16 cellular contexts compared by ENCODE assay signal in genomic region chr11:92510591-92510990, GRCh38.
DNase-seq lines count a peak whose midpoint lies in the region; ATAC-seq and TF ChIP-seq lines count a peak whose summit lies in the region.
"Had no signal": no experiment of that assay in that cellular context is flagged by ENCODE, and none has a peak within 500 bp of the region (broad histone marks: within the 10 kb centered on the region; RNA-seq: fewer than 3 reads in every experiment).

No MANE protein-coding gene starts in this region.

- H4K20me1 ChIP-seq in GM23338 (replicated peaks; ENCODE audit: insufficient read depth): no peaks in the 10 kb centered on the region

- ATAC-seq in GM23338 (no peak; the same call in 2 of the 3 replicates), GM21526 (IDR thresholded peaks at IDR 0.05; ENCODE audit: low FRiP score, unreplicated experiment) (no peak)
- ATAC-seq: K562 had no signal

- 0 out of 2 replicates have a peak, but pooled peaks cover under 1% of the 10 kb centered on the region for H3K9me2 ChIP-seq in GM23338 (ENCODE audit: insufficient read depth)

- H3K9me3 ChIP-seq in HUES64 (ENCODE audit: insufficient read depth, low read depth, low read length) (no peaks in the 10 kb centered on the region), endodermal cell (ENCODE audit: control insufficient read depth, low read length) (no peaks in the 10 kb centered on the region), right atrium auricular region (no peaks in the 10 kb centered on the region), uterus (no peaks in the 10 kb centered on the region)
- H3K9me3 ChIP-seq: Caco-2, HAP-1 had no signal

- H3K4me1 ChIP-seq in GM23338 (ENCODE audit: insufficient read depth) (peaks cover 47% of the 10 kb centered on the region), HUES64 (ENCODE audit: insufficient read depth, low read length) (peaks cover 38% of the 10 kb centered on the region), endodermal cell (ENCODE audit: control insufficient read depth, insufficient read depth, low read length) (no peaks in the 10 kb centered on the region), right atrium auricular region (no peaks in the 10 kb centered on the region), uterus (no peaks in the 10 kb centered on the region)
- H3K4me1 ChIP-seq: Caco-2 had no signal

- no peak overlapping the region for H2AFZ ChIP-seq in GM23338

- H3K4me3 ChIP-seq in GM23338 (no peak overlapping the region), HUES64 (ENCODE audit: low read length) (no peak overlapping the region), endodermal cell (ENCODE audit: low read length) (no peak overlapping the region), right atrium auricular region (no peak overlapping the region), uterus (no peak overlapping the region)
- H3K4me3 ChIP-seq: HAP-1, K562 had no signal

- intact Hi-C loops in uterus (cut with DNase I; ENCODE audit: low total_unique reads): no loop called here

- no peaks in the 10 kb centered on the region for H3K27me3 ChIP-seq in GM23338 (ENCODE audit: insufficient read depth)
- H3K27me3 ChIP-seq in HUES64 (ENCODE audit: insufficient read depth, low read length): no peaks in the 10 kb centered on the region
- no peaks in the 10 kb centered on the region for H3K27me3 ChIP-seq in endodermal cell (ENCODE audit: control insufficient read depth, insufficient read depth, low read length, poor library complexity, severe bottlenecking)
- H3K27me3 ChIP-seq in right atrium auricular region: no peaks in the 10 kb centered on the region
- no peaks in the 10 kb centered on the region for H3K27me3 ChIP-seq in uterus

- TF ChIP-seq POLR2A in uterus (IDR thresholded peaks at IDR 0.05): no peak

- no peaks in the 10 kb centered on the region for H3F3A ChIP-seq in GM23338 (replicated peaks; ENCODE audit: low read depth)

- H3K27ac Mint-ChIP-seq in GM23338: peak overlapping the region; percentile 38
- H3K27ac Mint-ChIP-seq in endodermal cell: no peak overlapping the region
- H3K27ac Mint-ChIP-seq in progenitor cell of endocrine pancreas: no peak overlapping the region
- H3K27ac Mint-ChIP-seq: CD4-positive, alpha-beta T cell had no signal

- peaks cover 2% of the 10 kb centered on the region; the same call in 2 of the 3 replicates for H3K36me3 Mint-ChIP-seq in GM23338 (ENCODE audit: low read depth)
- no peaks in the 10 kb centered on the region for H3K36me3 Mint-ChIP-seq in endodermal cell (ENCODE audit: low read depth)
- no peaks in the 10 kb centered on the region for H3K36me3 Mint-ChIP-seq in progenitor cell of endocrine pancreas (ENCODE audit: insufficient read depth)

- H3K9ac ChIP-seq in HUES64 (ENCODE audit: low read depth, low read length) (no peak overlapping the region), endodermal cell (ENCODE audit: extremely low read depth, low read length, poor library complexity, severe bottlenecking) (no peak overlapping the region)

- no peak overlapping the region for H3K4me3 Mint-ChIP-seq in GM23338
- H3K4me3 Mint-ChIP-seq in endodermal cell: no peak overlapping the region
- H3K4me3 Mint-ChIP-seq in progenitor cell of endocrine pancreas (ENCODE audit: low read depth): no peak overlapping the region
- H3K4me3 Mint-ChIP-seq: CD4-positive, alpha-beta T cell had no signal

- TF ChIP-seq CTCF in GM23338 (conservative IDR thresholded peaks at IDR 0.05; ENCODE audit: low read depth in 2 of 2) (no peak), endodermal cell (conservative IDR thresholded peaks at IDR 0.05) (no peak), right atrium auricular region (IDR thresholded peaks at IDR 0.05) (no peak), progenitor cell of endocrine pancreas (IDR thresholded peaks at IDR 0.05; ENCODE audit: unreplicated experiment) (no peak), uterus (IDR thresholded peaks at IDR 0.05) (no peak)

- H3K27ac ChIP-seq in GM23338 (ENCODE audit: low read depth): peak overlapping the region; percentile 81
- H3K27ac ChIP-seq in HUES64 (ENCODE audit: low read depth, low read length): peak overlapping the region; percentile 87; the same call in 1 of the 2 replicates
- peak overlapping the region; percentile 24 for H3K27ac ChIP-seq in endodermal cell (ENCODE audit: low read depth, low read length)
- H3K27ac ChIP-seq in right atrium auricular region: no peak overlapping the region
- H3K27ac ChIP-seq in uterus: no peak overlapping the region
- H3K27ac ChIP-seq: C4-2B had no signal

- 85% methylated on average over 1 of the region's 1 CpG for WGBS in HUES64
- 79 to 100% methylated on average over 1 of the region's 1 CpG for WGBS in endodermal cell (ENCODE audit: insufficient coverage in 1 of 2, insufficient read length in 1 of 2), 2 experiments

- peak overlapping the region; percentile 28; the same call in 1 of the 2 replicates for H3K4me2 ChIP-seq in GM23338

- peaks cover under 1% of the 10 kb centered on the region; the same call in 1 of the 3 replicates for H3K9me3 Mint-ChIP-seq in GM23338
- H3K9me3 Mint-ChIP-seq in endodermal cell: no peaks in the 10 kb centered on the region
- H3K9me3 Mint-ChIP-seq in progenitor cell of endocrine pancreas (ENCODE audit: low read depth): no peaks in the 10 kb centered on the region
- H3K9me3 Mint-ChIP-seq: CD4-positive, alpha-beta T cell had no signal

- peaks cover 51% of the 10 kb centered on the region for H3K79me2 ChIP-seq in GM23338 (replicated peaks; ENCODE audit: insufficient read depth)

- DNase-seq in GM23338 (ENCODE audit: low spot score) (no peak), endodermal cell (peak; percentile 49), right atrium auricular region (ENCODE audit: low spot score) (no peak), progenitor cell of endocrine pancreas (ENCODE audit: low spot score, unreplicated experiment) (no peak), uterus (no peak)
- DNase-seq: AML-193; Caco-2; CD4-positive, alpha-beta T cell; GDM1; GOT3; IMR-90 had no signal

- H3K36me3 ChIP-seq in GM23338 (ENCODE audit: insufficient read depth) (no peaks in the 10 kb centered on the region), HUES64 (ENCODE audit: insufficient read depth, low read length) (no peaks in the 10 kb centered on the region), endodermal cell (ENCODE audit: control insufficient read depth, insufficient read depth, low read length) (no peaks in the 10 kb centered on the region), right atrium auricular region (no peaks in the 10 kb centered on the region), uterus (no peaks in the 10 kb centered on the region)
- H3K36me3 ChIP-seq: HAP-1 had no signal

- H3K4me1 Mint-ChIP-seq in GM23338 (peaks cover 57% of the 10 kb centered on the region), endodermal cell (peaks cover 9% of the 10 kb centered on the region), progenitor cell of endocrine pancreas (ENCODE audit: low read depth) (peaks cover 4% of the 10 kb centered on the region)

- H3K27me3 Mint-ChIP-seq in GM23338 (ENCODE audit: insufficient read depth, low read depth, poor library complexity) (peaks cover 5% of the 10 kb centered on the region), endodermal cell (ENCODE audit: insufficient read depth) (no peaks in the 10 kb centered on the region), progenitor cell of endocrine pancreas (no peaks in the 10 kb centered on the region)
- H3K27me3 Mint-ChIP-seq: CD4-positive, alpha-beta T cell had no signal

Comparison
In these comparisons a context has a peak if more than half of its experiments do, and no peak if none do; other contexts are left out.
1. H3K27ac ChIP-seq: peak in GM23338 (single experiment), HUES64 (single experiment) and endodermal cell (single experiment); none in right atrium auricular region (0 of 2) and uterus (0 of 2).